ENCODE assay signal across 23 cellular contexts in the genomic region with DNA sequence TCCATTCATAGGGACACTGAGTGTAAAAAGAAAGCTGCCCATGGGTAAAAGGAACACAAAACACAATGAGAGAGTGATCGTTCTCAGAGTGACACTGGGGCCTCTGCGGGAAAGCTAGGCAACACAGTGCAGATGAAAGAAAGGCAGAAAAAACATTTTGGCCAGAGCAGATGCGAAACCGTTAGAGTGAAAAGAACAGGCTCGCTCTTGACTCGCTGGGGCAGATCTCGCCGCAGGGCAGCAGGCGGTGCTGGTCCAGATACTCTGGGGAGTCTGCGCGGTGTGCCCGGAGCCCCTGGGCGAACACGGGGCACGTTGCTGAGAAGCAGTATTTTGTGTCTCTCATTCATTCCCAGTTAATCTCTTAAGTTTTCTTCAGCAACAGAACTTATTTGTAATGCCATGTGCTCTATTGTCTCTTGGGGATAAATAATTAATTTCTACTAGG.
A peak's percentile ranks its signal among the peaks of the same experiment; 100 is the strongest.
DNase-seq lines count a peak whose midpoint lies in the region; ATAC-seq, FAIRE-seq and TF ChIP-seq lines count a peak whose summit lies in the region.
"Had no signal": no experiment of that assay in that cellular context is flagged by ENCODE, and none has a peak within 500 bp of the region (broad histone marks: within the 10 kb centered on the region; RNA-seq: fewer than 3 reads in every experiment).

No MANE protein-coding gene starts in this region.

- H4K20me1 ChIP-seq in H9 (ENCODE audit: control insufficient read depth, insufficient read depth, insufficient read length) (peaks cover 3% of the 10 kb centered on the region), K562 (replicated peaks; ENCODE audit: control insufficient read depth, insufficient read depth, low read length) (no peaks in the 10 kb centered on the region)

- H3K9me1 ChIP-seq in K562 (ENCODE audit: control insufficient read depth, insufficient read depth, low read length) = no peaks in the 10 kb centered on the region

- H3K79me2 ChIP-seq in H9 (ENCODE audit: insufficient read depth, low read length) (no peaks in the 10 kb centered on the region), K562 (ENCODE audit: control insufficient read depth, insufficient read depth, low read length) (no peaks in the 10 kb centered on the region)
- H3K79me2 ChIP-seq: parathyroid adenoma had no signal

- peak overlapping the region; percentile 29; the same call in 1 of the 2 replicates for H3K14ac ChIP-seq in H9 (ENCODE audit: insufficient read depth, low read length)

- no peaks in the 10 kb centered on the region; the same call in 1 of the 2 replicates for H3K27me3 Mint-ChIP-seq in H9 (ENCODE audit: low read depth)
- H3K27me3 Mint-ChIP-seq in mesothelial cell of epicardium (ENCODE audit: low read depth) = peaks cover 3% of the 10 kb centered on the region
- H3K27me3 Mint-ChIP-seq: CD4-positive, alpha-beta memory T cell; type B pancreatic cell had no signal

- no peak overlapping the region for H3K23ac ChIP-seq in H9 (ENCODE audit: insufficient read length, low read depth, low read length)

- H2BK5ac ChIP-seq in H9 (ENCODE audit: insufficient read length, low read length) = no peak overlapping the region

- H3T11ph ChIP-seq in H9 (ENCODE audit: low read length) = no peak overlapping the region

- H3K9me3 Mint-ChIP-seq in H9 (peaks cover 0 to 3% of the 10 kb centered on the region in 2 experiments; a peak in 2 of 5 replicates), mesothelial cell of epicardium (peaks cover 4% of the 10 kb centered on the region)
- H3K9me3 Mint-ChIP-seq: activated T-cell treated with anti-CD3 and anti-CD28 coated beads, Interleukin-2, amount 50 U/mL, for 24 hours; type B pancreatic cell had no signal

- H4K91ac ChIP-seq in H9 (ENCODE audit: insufficient read length, low read depth, low read length) = no peak overlapping the region

- no peak overlapping the region for H2AK5ac ChIP-seq in H9 (ENCODE audit: insufficient read length, low read length)

- CTCF ChIA-PET in K562 (lab: Yijun Ruan, JAX; ENCODE audit: low intra/inter-chr PET ratio) = no interaction called here

- peaks cover 24 to 32% of the 10 kb centered on the region in 2 experiments for H3K4me1 Mint-ChIP-seq in H9
- peaks cover 6% of the 10 kb centered on the region for H3K4me1 Mint-ChIP-seq in mesothelial cell of epicardium
- H3K4me1 Mint-ChIP-seq: CD4-positive, alpha-beta memory T cell; memory B cell; naive B cell; stimulated activated memory B cell treated with anti-CD40 and anti-IgM and Interleukin-4, amounts not matched to agents 10 μg/mL and 1 μg/mL and 100 μg/mL, for 72 hours had no signal

- peak overlapping the region; percentile 21 for H3K18ac ChIP-seq in H9 (ENCODE audit: insufficient read length, low read depth, low read length)

- H3K27ac Mint-ChIP-seq in H9 (no peak overlapping the region), mesothelial cell of epicardium (no peak overlapping the region)
- H3K27ac Mint-ChIP-seq: activated T-cell treated with anti-CD3 and anti-CD28 coated beads, Interleukin-2, amount 50 U/mL, for 24 hours; CD4-positive, alpha-beta memory T cell; memory B cell; naive B cell; stimulated activated memory B cell treated with anti-CD40 and anti-IgM and Interleukin-4, amounts not matched to agents 10 μg/mL and 1 μg/mL and 100 μg/mL, for 72 hours; type B pancreatic cell had no signal

- ATAC-seq in K562 (peak; percentile 59), heart right ventricle (peak in 1 of 8 donors; percentile 48)

- H2AFZ ChIP-seq in H9 (ENCODE audit: low read length) (no peak overlapping the region), K562 (ENCODE audit: low read depth, low read length) (no peak overlapping the region)
- H2AFZ ChIP-seq: parathyroid adenoma had no signal

- H4K8ac ChIP-seq in H9 (replicated peaks; ENCODE audit: insufficient read length, low read depth, low read length) = no peak overlapping the region

- no peak overlapping the region for H3K4me2 ChIP-seq in H9 (ENCODE audit: insufficient read depth, insufficient read length, low read length)
- H3K4me2 ChIP-seq in K562 (ENCODE audit: insufficient read depth, low read length) = peak overlapping the region; percentile 19; the same call in 1 of the 2 replicates

- DNase-seq in H9 (no peak), K562 (ENCODE audit: extremely low read depth in 1 of 4, low spot score in 3 of 4) (no peak), heart right ventricle (no peak), nucleus accumbens (lab: John Stamatoyannopoulos, UW) (peak in 32 of 56 donors; percentile 19 to 72 (median 37)), mesothelial cell of epicardium (ENCODE audit: low spot score in 2 of 2, unreplicated experiment in 2 of 2) (no peak), foreskin melanocyte (no peak), NCI-H2171 treated with DMSO at 0.1 percent for 48 hours (lab: John Stamatoyannopoulos, UW) (no peak)
- no peak for DNase-seq in NK-92 treated with Interleukin-12 subunit alpha and Interleukin-12 subunit beta, amount 100 ng/mL, for 24 hours (lab: John Stamatoyannopoulos, UW)
- DNase-seq: activated naive CD4-positive, alpha-beta T cell treated with Interleukin-2 at 50 U/mL for 16 hours; activated T-cell treated with anti-CD3 and anti-CD28 coated beads, Interleukin-2, amount 50 U/mL, for 24 hours; amniotic stem cell; CD4-positive, alpha-beta memory T cell; DMS153; KG1; naive B cell; NCI-H1930; stimulated activated CD4-positive, alpha-beta T cell treated with anti-CD3 and anti-CD28 coated beads, Interleukin-1b, Interleukin-23, amount 100 ng/mL, for 48 hours had no signal

- H4K5ac ChIP-seq in H9 (ENCODE audit: insufficient read length, low read depth, low read length) = no peak overlapping the region

- H3K9ac ChIP-seq in H9 (ENCODE audit: extremely low read depth, insufficient read length, low read length) = no peak overlapping the region
- no peak overlapping the region for H3K9ac ChIP-seq in K562 (ENCODE audit: insufficient read depth in 1 of 2, low read depth in 2 of 2, low read length in 2 of 2)
- H3K9ac ChIP-seq: parathyroid adenoma had no signal

- TF ChIP-seq RAD21 in K562 (CRISPR knock-in tag; conservative IDR thresholded peaks at IDR 0.05 in 1 of 2, IDR thresholded peaks at IDR 0.05 in 1 of 2) = no peak

- H3K27me3 ChIP-seq in H9 (ENCODE audit: insufficient read depth, low read length) = no peaks in the 10 kb centered on the region
- H3K27me3 ChIP-seq in K562 (ENCODE audit: control insufficient read depth in 2 of 2, insufficient read depth in 2 of 2, low read length in 2 of 2) = peaks cover 2 to 16% of the 10 kb centered on the region in 2 experiments; a peak in 2 of 5 replicates
- H3K27me3 ChIP-seq in heart right ventricle = no peaks in the 10 kb centered on the region

- H3K4me3 ChIP-seq in K562 (no peak overlapping the region), heart right ventricle (no peak overlapping the region)
- H3K4me3 ChIP-seq: coronary artery had no signal

- no peak overlapping the region for H3K4ac ChIP-seq in H9 (ENCODE audit: low read depth, low read length)

- H2BK120ac ChIP-seq in H9 (ENCODE audit: low read depth, low read length, poor library complexity, severe bottlenecking) = no peak overlapping the region

- no peak for FAIRE-seq in K562 (lab: Jason Lieb, UNC)
- FAIRE-seq: keratinocyte had no signal

- no peak for TF ChIP-seq CTCF in H9 (conservative IDR thresholded peaks at IDR 0.05)
- TF ChIP-seq CTCF in K562 (IDR thresholded peaks at IDR 0.05 in 2 of 3, conservative IDR thresholded peaks at IDR 0.05 in 1 of 3; ENCODE audit: insufficient read depth in 2 of 3, low read depth in 1 of 3, low read length in 3 of 3) = no peak
- TF ChIP-seq CTCF in heart right ventricle (IDR thresholded peaks at IDR 0.05) = no peak
- no peak for TF ChIP-seq CTCF in mesothelial cell of epicardium (IDR thresholded peaks at IDR 0.05; ENCODE audit: unreplicated experiment)

- POLR2A ChIA-PET in K562 (lab: Yijun Ruan, JAX) = interaction anchor here (1.2 kb wide), 1 partner anchor 12 kb away, joined by 3 read pairs; no protein-coding TSS in a partner anchor

- H2BK20ac ChIP-seq in H9 (ENCODE audit: low read depth, low read length, poor library complexity, severe bottlenecking) = no peak overlapping the region

- H3K23me2 ChIP-seq in H9 (ENCODE audit: insufficient read length, low read depth, low read length, poor library complexity, severe bottlenecking) = no peaks in the 10 kb centered on the region

- BruUV-seq in K562 (replicated peaks; lab: Mats Ljungman, UMichigan) = no TSS peak

- H3K27ac ChIP-seq in H9 (ENCODE audit: insufficient read length, low read depth, low read length) (no peak overlapping the region), K562 (ENCODE audit: extremely low read depth, low read depth, low read length) (no peak overlapping the region), heart right ventricle (peak overlapping the region; percentile 44 to 93 (median 81))
- H3K27ac ChIP-seq: coronary artery, parathyroid adenoma had no signal

- in situ Hi-C loops in K562 (cut with MboI) = no loop called here

- no peak overlapping the region for H3K4me3 Mint-ChIP-seq in H9
- no peak overlapping the region for H3K4me3 Mint-ChIP-seq in mesothelial cell of epicardium
- H3K4me3 Mint-ChIP-seq: activated T-cell treated with anti-CD3 and anti-CD28 coated beads, Interleukin-2, amount 50 U/mL, for 24 hours; CD4-positive, alpha-beta memory T cell; memory B cell; naive B cell; stimulated activated memory B cell treated with anti-CD40 and anti-IgM and Interleukin-4, amounts not matched to agents 10 μg/mL and 1 μg/mL and 100 μg/mL, for 72 hours; type B pancreatic cell had no signal

- H3K36me3 Mint-ChIP-seq in H9 (ENCODE audit: insufficient read depth in 1 of 3, low read depth in 3 of 3) = peaks cover 0 to 17% (median 0%) of the 10 kb centered on the region in 3 experiments; a peak in 2 of 7 replicates
- H3K36me3 Mint-ChIP-seq in mesothelial cell of epicardium = no peaks in the 10 kb centered on the region
- H3K36me3 Mint-ChIP-seq: CD4-positive, alpha-beta memory T cell; memory B cell; naive B cell; stimulated activated memory B cell treated with anti-CD40 and anti-IgM and Interleukin-4, amounts not matched to agents 10 μg/mL and 1 μg/mL and 100 μg/mL, for 72 hours; type B pancreatic cell had no signal

- H3K56ac ChIP-seq in H9 (ENCODE audit: insufficient read length, low read depth, low read length) = no peak overlapping the region

- H3K36me3 ChIP-seq in K562 (ENCODE audit: control insufficient read depth, insufficient read depth, low read length) (no peaks in the 10 kb centered on the region), heart right ventricle (no peaks in the 10 kb centered on the region)

- no CpG with 5 or more reads among the region's 15 CpGs for WGBS in H9 (ENCODE audit: extremely low coverage, insufficient read length, low lambda C conversion rate)
- WGBS in K562 (ENCODE audit: insufficient coverage, low coverage, missing lambda C conversion rate) = 4% methylated on average over 15 of the region's 15 CpGs
- WGBS in heart right ventricle, 2 donors = 80 to 87% methylated on average over 15 of the region's 15 CpGs

- H3K9me3 ChIP-seq in H9 (ENCODE audit: control insufficient read depth, low read depth, low read length) (no peaks in the 10 kb centered on the region), K562 (replicated peaks; ENCODE audit: control insufficient read depth, insufficient read depth, low read depth, low read length) (no peaks in the 10 kb centered on the region), heart right ventricle (no peaks in the 10 kb centered on the region)

- intact Hi-C loops in K562 (cut with micrococcal nuclease) (no loop called here), heart right ventricle (cut with DNase I) (loop anchor here in 1 of 10 donors (2.0 kb wide), 1 partner anchor 135 kb away; no protein-coding TSS in a partner anchor)

- H2BK15ac ChIP-seq in H9 (ENCODE audit: low read depth, low read length) = no peak overlapping the region; the same call in 1 of the 2 replicates

- no peak overlapping the region for H2BK12ac ChIP-seq in H9 (ENCODE audit: insufficient read length, low read depth, low read length)

- no peaks in the 10 kb centered on the region for H3K79me1 ChIP-seq in H9 (ENCODE audit: insufficient read depth, low read depth, low read length, poor library complexity, severe bottlenecking)

- peaks cover 3% of the 10 kb centered on the region; the same call in 1 of the 2 replicates for H3K4me1 ChIP-seq in H9 (ENCODE audit: insufficient read depth, low read length)
- H3K4me1 ChIP-seq in K562 (replicated peaks in 1 of 2; ENCODE audit: control insufficient read depth in 2 of 2, insufficient read depth in 2 of 2, low read length in 2 of 2) = peaks cover 0 to 3% of the 10 kb centered on the region in 2 experiments; a peak in 1 of 5 replicates
- peaks cover 0 to 52% (median 39%) of the 10 kb centered on the region in 9 donors for H3K4me1 ChIP-seq in heart right ventricle
- H3K4me1 ChIP-seq: parathyroid adenoma had no signal

- no peak for TF ChIP-seq POLR2A in K562 (conservative IDR thresholded peaks at IDR 0.05)

- no peak for TF ChIP-seq EP300 in K562 (IDR thresholded peaks at IDR 0.05; ENCODE audit: low read length)

Comparison
In these comparisons a context has a peak if more than half of its experiments do, and no peak if none do; other contexts are left out.
1. DNase-seq: peak in nucleus accumbens (32 of 56); none in H9 (single experiment), K562 (0 of 4), heart right ventricle (0 of 2), mesothelial cell of epicardium (0 of 2), foreskin melanocyte (single experiment), NK-92 treated with Interleukin-12 subunit alpha and Interleukin-12 subunit beta, amount 100 ng/mL, for 24 hours (single experiment) and NCI-H2171 treated with DMSO at 0.1 percent for 48 hours (single experiment).
2. H3K27ac ChIP-seq: peak in heart right ventricle (10 of 10); none in H9 (single experiment) and K562 (single experiment).